8 cellular contexts compared by ENCODE assay signal in genomic region chr5:16160706-16161105, GRCh38. TPM values are rescaled to one million over a fixed set of nuclear protein-coding genes. Genes with fewer than 3 reads are reported as not detected.
DNase-seq lines count a peak whose midpoint lies in the region; ATAC-seq, FAIRE-seq and TF ChIP-seq lines count a peak whose summit lies in the region.

No MANE protein-coding gene starts in this region.

- H4K8ac ChIP-seq in H1 (ENCODE audit: extremely low read depth, insufficient read depth, low read length) (no peak overlapping the region), mesendoderm (ENCODE audit: low read depth, low read length) (no peak overlapping the region)

- H3K4ac ChIP-seq in H1 (replicated peaks; ENCODE audit: insufficient read length, low read depth, low read length), result no peak overlapping the region
- H3K4ac ChIP-seq in mesendoderm (ENCODE audit: low read depth, low read length), result no peak overlapping the region

- WGBS in H1 (ENCODE audit: extremely low coverage in 1 of 2, insufficient coverage in 1 of 2, insufficient read length in 1 of 2, insufficient replicate concordance in 2 of 2, low coverage in 1 of 2, low lambda C conversion rate in 2 of 2, missing lambda C conversion rate in 1 of 2), 2 experiments, result 8% methylated on average over 5 of the region's 5 CpGs; no CpG with 5 or more reads in 1 of the 2 experiments
- no CpG with 5 or more reads among the region's 5 CpGs for WGBS in mesendoderm (ENCODE audit: extremely low coverage, insufficient coverage, low lambda C conversion rate)

- no peaks in the 10 kb centered on the region for H3K9me2 ChIP-seq in OCI-LY7 (ENCODE audit: insufficient read depth, low read length)

- no peak for TF ChIP-seq EP300 in H1 (IDR thresholded peaks at IDR 0.05; ENCODE audit: borderline replicate concordance in 1 of 2, low read depth in 2 of 2, low read length in 2 of 2)

- no peaks in the 10 kb centered on the region for H3K36me3 ChIP-seq in OCI-LY7 (ENCODE audit: insufficient read depth, low read length)
- H3K36me3 ChIP-seq in H1 (ENCODE audit: control insufficient read depth in 2 of 4, insufficient read depth in 4 of 4, low read length in 3 of 4), result no peaks in the 10 kb centered on the region
- no peaks in the 10 kb centered on the region for H3K36me3 ChIP-seq in mesendoderm (ENCODE audit: control insufficient read depth, insufficient read depth, low read length)
- no peaks in the 10 kb centered on the region for H3K36me3 ChIP-seq in ascending aorta

- no peak overlapping the region for H2BK20ac ChIP-seq in H1 (ENCODE audit: low read length)

- no peak overlapping the region for H2BK120ac ChIP-seq in H1 (replicated peaks; ENCODE audit: low read depth, low read length)
- no peak overlapping the region for H2BK120ac ChIP-seq in mesendoderm (ENCODE audit: low read depth, low read length)

- no peaks in the 10 kb centered on the region for H3K36me3 Mint-ChIP-seq in activated naive CD8-positive, alpha-beta T cell treated with anti-CD3 and anti-CD28 coated beads, Interleukin-2, amount 10 ng/mL, durations not matched to agents 7 days and 5 days
- H3K36me3 Mint-ChIP-seq in activated naive CD8-positive, alpha-beta T cell treated with anti-CD3 and anti-CD28 coated beads for 36 hours, result no peaks in the 10 kb centered on the region

- no peak overlapping the region for H2BK12ac ChIP-seq in H1 (ENCODE audit: low read depth, low read length)

- FAIRE-seq in H54 (lab: Jason Lieb, UNC) (peak; percentile 96), H1 (lab: Jason Lieb, UNC) (peak; percentile 94)

- H3K4me2 ChIP-seq in OCI-LY7 (ENCODE audit: low read length) (no peak overlapping the region), H1 (ENCODE audit: insufficient read depth in 1 of 2, low read depth in 2 of 2, low read length in 2 of 2) (no peak overlapping the region), mesendoderm (ENCODE audit: low read length) (no peak overlapping the region)

- H3K9me3 Mint-ChIP-seq in activated naive CD8-positive, alpha-beta T cell treated with anti-CD3 and anti-CD28 coated beads, Interleukin-2, amount 10 ng/mL, durations not matched to agents 7 days and 5 days, result no peaks in the 10 kb centered on the region
- H3K9me3 Mint-ChIP-seq in activated naive CD8-positive, alpha-beta T cell treated with anti-CD3 and anti-CD28 coated beads for 36 hours, result no peaks in the 10 kb centered on the region

- H3K4me3 Mint-ChIP-seq in activated naive CD8-positive, alpha-beta T cell treated with anti-CD3 and anti-CD28 coated beads, Interleukin-2, amount 10 ng/mL, durations not matched to agents 7 days and 5 days, result no peak overlapping the region
- H3K4me3 Mint-ChIP-seq in activated naive CD8-positive, alpha-beta T cell treated with anti-CD3 and anti-CD28 coated beads for 36 hours, result no peak overlapping the region

- DNase-seq in activated naive CD8-positive, alpha-beta T cell treated with anti-CD3 and anti-CD28 coated beads, Interleukin-2, amount 10 ng/mL, durations not matched to agents 7 days and 5 days, result no peak
- DNase-seq in activated naive CD8-positive, alpha-beta T cell treated with anti-CD3 and anti-CD28 coated beads for 36 hours, result no peak
- peak; percentile 12 for DNase-seq in H54 (ENCODE audit: insufficient read length, low spot score)
- peak; percentile 82 to 86 for DNase-seq in Kasumi-1 (lab: John Stamatoyannopoulos, UW)
- peak; percentile 57 for DNase-seq in OCI-LY7 (ENCODE audit: low spot score)
- no peak for DNase-seq in H1 (ENCODE audit: low read depth in 1 of 2, low spot score in 2 of 2)
- DNase-seq in mesendoderm, result peak; percentile 89
- no peak for DNase-seq in ascending aorta (ENCODE audit: low spot score in 2 of 2)

- H3K56ac ChIP-seq in H1 (replicated peaks; ENCODE audit: insufficient read length, low read depth, low read length), result no peak overlapping the region
- H3K56ac ChIP-seq in mesendoderm (ENCODE audit: low read length), result no peak overlapping the region

- H3K14ac ChIP-seq in H1 (ENCODE audit: insufficient read length), result no peak overlapping the region

- H3K4me3 ChIP-seq in OCI-LY7 (ENCODE audit: low read depth, low read length, poor library complexity, severe bottlenecking) (no peak overlapping the region), H1 (ENCODE audit: extremely low read depth in 1 of 4, insufficient read depth in 2 of 4, low read depth in 3 of 4, low read length in 4 of 4) (no peak overlapping the region), mesendoderm (ENCODE audit: low read length) (no peak overlapping the region), ascending aorta (no peak overlapping the region)

- H3K23me2 ChIP-seq in H1 (ENCODE audit: low read depth, low read length), result no peaks in the 10 kb centered on the region

- H4K20me1 ChIP-seq in OCI-LY7 (ENCODE audit: insufficient read depth, low read length) (no peaks in the 10 kb centered on the region), H1 (replicated peaks in 1 of 2; ENCODE audit: control insufficient read depth in 1 of 2, insufficient read depth in 2 of 2, low read length in 2 of 2) (no peaks in the 10 kb centered on the region)

- H3K9me3 ChIP-seq in OCI-LY7 (ENCODE audit: low read length), result no peaks in the 10 kb centered on the region
- no peaks in the 10 kb centered on the region for H3K9me3 ChIP-seq in H1 (ENCODE audit: insufficient read depth in 2 of 2, low read depth in 1 of 2, low read length in 1 of 2)
- no peaks in the 10 kb centered on the region for H3K9me3 ChIP-seq in ascending aorta

- H2AK5ac ChIP-seq in H1 (ENCODE audit: low read depth, low read length) (no peak overlapping the region), mesendoderm (ENCODE audit: low read length) (no peak overlapping the region)

- no peak overlapping the region for H3K9ac ChIP-seq in H1 (replicated peaks in 1 of 4; ENCODE audit: extremely low read depth in 1 of 4, low read depth in 3 of 4, low read length in 3 of 4)
- no peak overlapping the region for H3K9ac ChIP-seq in mesendoderm (ENCODE audit: low read length)

- no peaks in the 10 kb centered on the region for H3K4me1 Mint-ChIP-seq in activated naive CD8-positive, alpha-beta T cell treated with anti-CD3 and anti-CD28 coated beads, Interleukin-2, amount 10 ng/mL, durations not matched to agents 7 days and 5 days
- no peaks in the 10 kb centered on the region for H3K4me1 Mint-ChIP-seq in activated naive CD8-positive, alpha-beta T cell treated with anti-CD3 and anti-CD28 coated beads for 36 hours

- no peak overlapping the region for H3K27ac Mint-ChIP-seq in activated naive CD8-positive, alpha-beta T cell treated with anti-CD3 and anti-CD28 coated beads, Interleukin-2, amount 10 ng/mL, durations not matched to agents 7 days and 5 days
- H3K27ac Mint-ChIP-seq in activated naive CD8-positive, alpha-beta T cell treated with anti-CD3 and anti-CD28 coated beads for 36 hours, result no peak overlapping the region

- BruUV-seq in OCI-LY7 (replicated peaks; lab: Mats Ljungman, UMichigan), result no TSS peak

- POLR2A ChIA-PET in activated naive CD8-positive, alpha-beta T cell treated with anti-CD3 and anti-CD28 coated beads, Interleukin-2, amount 10 ng/mL, durations not matched to agents 7 days and 5 days (lab: Charles Lee), result interaction anchor here (0.9 kb wide), 1 partner anchor 296 kb away, joined by 3 read pairs; no protein-coding TSS in a partner anchor
- POLR2A ChIA-PET in OCI-LY7 (lab: Charles Lee), result no interaction called here
- POLR2A ChIA-PET in H1 (lab: Charles Lee; ENCODE audit: partially characterized antibody), result no interaction called here

- H3K27ac ChIP-seq in OCI-LY7 (ENCODE audit: low read depth, low read length, poor library complexity, severe bottlenecking) (no peak overlapping the region), H1 (ENCODE audit: low read depth, low read length) (no peak overlapping the region), mesendoderm (ENCODE audit: low read depth, low read length) (no peak overlapping the region), ascending aorta (no peak overlapping the region)

- H2BK5ac ChIP-seq in H1 (ENCODE audit: low read depth, low read length) (no peak overlapping the region), mesendoderm (ENCODE audit: low read length) (no peak overlapping the region)

- H3K18ac ChIP-seq in H1 (ENCODE audit: extremely low read depth, low read length) (no peak overlapping the region), mesendoderm (ENCODE audit: low read length) (no peak overlapping the region)

- intact Hi-C loops in OCI-LY7 (cut with micrococcal nuclease; ENCODE audit: unreplicated experiment) (loop anchor here (1.0 to 5.0 kb wide), 2 partner anchors 296 to 392 kb away; no protein-coding TSS in a partner anchor), ascending aorta (cut with DNase I) (no loop called here)

- H3K4me1 ChIP-seq in OCI-LY7 (ENCODE audit: insufficient read depth, low read length, poor library complexity, severe bottlenecking) (no peaks in the 10 kb centered on the region), H1 (replicated peaks in 1 of 4; ENCODE audit: control insufficient read depth in 3 of 4, insufficient read depth in 4 of 4, low read length in 3 of 4) (no peaks in the 10 kb centered on the region), mesendoderm (ENCODE audit: control insufficient read depth, low read depth, low read length) (no peaks in the 10 kb centered on the region), ascending aorta (no peaks in the 10 kb centered on the region)

- TF ChIP-seq CTCF in OCI-LY7 (conservative IDR thresholded peaks at IDR 0.05; ENCODE audit: low read length) (peak; percentile 87), H1 (IDR thresholded peaks at IDR 0.05; ENCODE audit: control extremely low read depth in 1 of 3, insufficient read depth in 1 of 3, low read depth in 1 of 3, low read length in 3 of 3) (peak in 2 of 3 experiments; percentile 74 to 76; a peak in 3 of 4 replicates), ascending aorta (IDR thresholded peaks at IDR 0.05) (peak in 1 of 3 experiments; percentile 34)

- peak; percentile 82 for ATAC-seq in activated naive CD8-positive, alpha-beta T cell treated with anti-CD3 and anti-CD28 coated beads, Interleukin-2, amount 10 ng/mL, durations not matched to agents 7 days and 5 days (ENCODE audit: low read depth)

- H2BK15ac ChIP-seq in H1 (ENCODE audit: low read length), result no peak overlapping the region
- H2BK15ac ChIP-seq in mesendoderm (replicated peaks; ENCODE audit: low read depth), result no peak overlapping the region

- no peaks in the 10 kb centered on the region for H3K27me3 Mint-ChIP-seq in activated naive CD8-positive, alpha-beta T cell treated with anti-CD3 and anti-CD28 coated beads, Interleukin-2, amount 10 ng/mL, durations not matched to agents 7 days and 5 days
- peaks cover 5% of the 10 kb centered on the region for H3K27me3 Mint-ChIP-seq in activated naive CD8-positive, alpha-beta T cell treated with anti-CD3 and anti-CD28 coated beads for 36 hours

- CTCF ChIA-PET in OCI-LY7 (lab: Charles Lee; ENCODE audit: unreplicated experiment), result interaction anchor here (0.6 kb wide), 1 partner anchor 295 kb away, joined by 3 read pairs; no protein-coding TSS in a partner anchor
- CTCF ChIA-PET in H1 (lab: Charles Lee; ENCODE audit: partially characterized antibody), result interaction anchor here (0.6 to 6.2 kb wide), 35 partner anchors 10 to 777 kb away, joined by 3 to 125 read pairs (median 3); partner anchors contain the start of gene MARCHF11

- H2AFZ ChIP-seq in OCI-LY7 (ENCODE audit: low read length) (no peak overlapping the region), H1 (ENCODE audit: low read length) (no peak overlapping the region)

- H3K79me2 ChIP-seq in OCI-LY7 (ENCODE audit: insufficient read depth, low read depth, low read length) (no peaks in the 10 kb centered on the region), H1 (ENCODE audit: control insufficient read depth in 1 of 2, insufficient read depth in 2 of 2, low read length in 2 of 2) (no peaks in the 10 kb centered on the region), mesendoderm (ENCODE audit: control insufficient read depth, insufficient read depth, low read length) (no peaks in the 10 kb centered on the region)

- H3K23ac ChIP-seq in H1 (ENCODE audit: insufficient read length) (no peak overlapping the region), mesendoderm (ENCODE audit: low read length) (no peak overlapping the region)

- H4K91ac ChIP-seq in H1 (replicated peaks; ENCODE audit: insufficient read length, low read length), result no peak overlapping the region

- H4K5ac ChIP-seq in H1 (ENCODE audit: insufficient read length, low read depth, low read length) (no peak overlapping the region), mesendoderm (ENCODE audit: low read length) (no peak overlapping the region)

- peak; percentile 92 to 95 for TF ChIP-seq RAD21 in H1 (IDR thresholded peaks at IDR 0.05 in 1 of 2, conservative IDR thresholded peaks at IDR 0.05 in 1 of 2; ENCODE audit: low read depth in 2 of 2, low read length in 2 of 2)

- TF ChIP-seq POLR2A in H54 (IDR thresholded peaks at IDR 0.05; ENCODE audit: low read depth, low read length) (no peak), H1 (IDR thresholded peaks at IDR 0.05; ENCODE audit: control extremely low read depth in 1 of 2, low read depth in 2 of 2, low read length in 2 of 2) (no peak)

- H3K79me1 ChIP-seq in H1 (ENCODE audit: low read depth, low read length) (no peaks in the 10 kb centered on the region), mesendoderm (ENCODE audit: low read length) (no peaks in the 10 kb centered on the region)

- no peaks in the 10 kb centered on the region for H3K27me3 ChIP-seq in H1 (replicated peaks in 1 of 4; ENCODE audit: control insufficient read depth in 3 of 4, extremely low read depth in 1 of 4, insufficient read depth in 3 of 4, low read length in 3 of 4)
- H3K27me3 ChIP-seq in mesendoderm (ENCODE audit: insufficient read depth, low read length, poor library complexity), result no peaks in the 10 kb centered on the region
- no peaks in the 10 kb centered on the region for H3K27me3 ChIP-seq in ascending aorta

RNA-seq across cellular contexts. Expression of gene MARCHF11, which starts 18.9 kb away (rescaled TPM):
- total RNA-seq in activated naive CD8-positive, alpha-beta T cell treated with anti-CD3 and anti-CD28 coated beads, Interleukin-2, amount 10 ng/mL, durations not matched to agents 7 days and 5 days, result not detected
- total RNA-seq in activated naive CD8-positive, alpha-beta T cell treated with anti-CD3 and anti-CD28 coated beads for 36 hours, result not detected
- total RNA-seq in OCI-LY7 (2014; rRNA removed; shearing (Covaris generic)), result not detected in 2 replicates
- total RNA-seq in OCI-LY7 (2022) (not detected in 2 replicates), ascending aorta (not detected)
- 0.82 and 0.86 TPM in 2 replicates for total RNA-seq in H1 (2021; fragmentation: NEBNext Ultra II Directional; extraction: Animal tissue kit (Norgen Biotek cat#: 25700))
- polyA plus RNA-seq in H1 (2011; rRNA removed), result 0.27 and 0.30 TPM in 2 replicates
- 0.57 TPM for polyA plus RNA-seq in H1 (2011; cell fraction: cytosol; rRNA removed)
- polyA plus RNA-seq in H1 (2011; cell fraction: nucleus; rRNA removed), result 2.2 TPM
- polyA plus RNA-seq in H1 (2012, experiment 1 of 2), result 0.48 to 1.2 TPM (median 0.70 TPM) in 3 of 4 replicates, not detected in the other
- polyA plus RNA-seq in H1 (2012, experiment 2 of 2), result 0.09 TPM
- 1.2 TPM for polyA plus RNA-seq in H1 (2013, experiment 1 of 2)
- 0.85 TPM for polyA plus RNA-seq in H1 (2013, experiment 2 of 2)
- 0.20 and 0.44 TPM in 2 replicates for polyA minus RNA-seq in H1 (2011; rRNA and poly(A)+ RNA removed)
- not detected for polyA minus RNA-seq in H1 (2011; cell fraction: cytosol; rRNA and poly(A)+ RNA removed)
- not detected for polyA minus RNA-seq in H1 (2011; cell fraction: nucleus; rRNA and poly(A)+ RNA removed)
- polyA plus RNA-seq in mesendoderm (2013, experiment 1 of 2), result 2.3 TPM
- polyA plus RNA-seq in mesendoderm (2013, experiment 2 of 2), result 2.0 TPM

Comparison
In these comparisons a context has a peak if more than half of its experiments do, and no peak if none do; other contexts are left out.
1. DNase-seq: peak in H54 (single experiment), Kasumi-1 (2 of 2), OCI-LY7 (single experiment) and mesendoderm (single experiment); none in activated naive CD8-positive, alpha-beta T cell treated with anti-CD3 and anti-CD28 coated beads, Interleukin-2, amount 10 ng/mL, durations not matched to agents 7 days and 5 days (single experiment), activated naive CD8-positive, alpha-beta T cell treated with anti-CD3 and anti-CD28 coated beads for 36 hours (single experiment), H1 (0 of 2) and ascending aorta (0 of 2).